Comparison of ENCODE assay signal across 1 cellular context in genomic region chr1:111417755-111418154, GRCh38.
TF ChIP-seq lines count a peak whose summit lies in the region.

No MANE protein-coding gene starts in this region.

TF ChIP-seq in HepG2, 621 proteins besides CTCF, POLR2A, EP300 and RAD21 (continued from another document and continues in another):
- TF ChIP-seq LCORL (IDR thresholded peaks at IDR 0.05) (no peak), LCORL (CRISPR knock-in tag; IDR thresholded peaks at IDR 0.05) (peak; percentile 69; the same call in 1 of the 2 replicates), KLF11 (CRISPR knock-in tag; IDR thresholded peaks at IDR 0.05) (no peak), PAF1 (CRISPR knock-in tag; IDR thresholded peaks at IDR 0.05) (no peak), FOXP4 (CRISPR knock-in tag; IDR thresholded peaks at IDR 0.05) (peak; percentile 87), ZNF326 (CRISPR knock-in tag; IDR thresholded peaks at IDR 0.05; ENCODE audit: borderline replicate concordance) (no peak), ZNF883 (CRISPR knock-in tag; IDR thresholded peaks at IDR 0.05; ENCODE audit: not compliant biosample characterization) (no peak), MIER3 (CRISPR knock-in tag; IDR thresholded peaks at IDR 0.05; ENCODE audit: borderline replicate concordance) (no peak; the same call in 1 of the 2 replicates), ZNF292 (CRISPR knock-in tag; IDR thresholded peaks at IDR 0.05; ENCODE audit: borderline replicate concordance, low read depth) (0 out of 2 replicates have a peak, but pooled peaks have one; percentile 60), ZKSCAN8 (CRISPR knock-in tag; IDR thresholded peaks at IDR 0.05; ENCODE audit: borderline replicate concordance) (peak; percentile 59; the same call in 1 of the 2 replicates), ZNF446 (CRISPR knock-in tag; IDR thresholded peaks at IDR 0.05) (no peak), TARDBP (CRISPR knock-in tag; IDR thresholded peaks at IDR 0.05) (peak; percentile 81; the same call in 1 of the 2 replicates), ATF4 (CRISPR knock-in tag; IDR thresholded peaks at IDR 0.05) (no peak), NR2F6 (IDR thresholded peaks at IDR 0.05) (peak; percentile 46; the same call in 1 of the 2 replicates), NR2F6 (CRISPR knock-in tag; IDR thresholded peaks at IDR 0.05) (peak; percentile 40; the same call in 1 of the 2 replicates), FOSL1 (CRISPR knock-in tag; IDR thresholded peaks at IDR 0.05; ENCODE audit: borderline replicate concordance) (no peak), CREB1 (IDR thresholded peaks at IDR 0.05) (no peak), CREB1 (CRISPR knock-in tag; IDR thresholded peaks at IDR 0.05) (peak; percentile 24; the same call in 1 of the 2 replicates), KIAA2018 (CRISPR knock-in tag; IDR thresholded peaks at IDR 0.05; ENCODE audit: borderline replicate concordance) (no peak), ZNF790 (CRISPR knock-in tag; IDR thresholded peaks at IDR 0.05; ENCODE audit: borderline replicate concordance) (no peak), STAT5B (CRISPR knock-in tag; IDR thresholded peaks at IDR 0.05) (no peak), ZNF34 (CRISPR knock-in tag; IDR thresholded peaks at IDR 0.05; ENCODE audit: borderline replicate concordance) (no peak), YEATS2 (CRISPR knock-in tag; IDR thresholded peaks at IDR 0.05; ENCODE audit: borderline replicate concordance) (no peak; the same call in 1 of the 2 replicates), PHF21A (CRISPR knock-in tag; IDR thresholded peaks at IDR 0.05) (peak; percentile 83), SOX6 (IDR thresholded peaks at IDR 0.05) (no peak), SOX6 (CRISPR knock-in tag; IDR thresholded peaks at IDR 0.05) (peak; percentile 58), ZNF431 (CRISPR knock-in tag; IDR thresholded peaks at IDR 0.05; ENCODE audit: borderline replicate concordance, low read depth) (no peak), STAG1 (CRISPR knock-in tag; IDR thresholded peaks at IDR 0.05) (no peak), ZNF44 (CRISPR knock-in tag; IDR thresholded peaks at IDR 0.05) (no peak), FLYWCH1 (CRISPR knock-in tag; IDR thresholded peaks at IDR 0.05) (no peak), TAF1 (CRISPR knock-in tag; IDR thresholded peaks at IDR 0.05) (no peak), BCL6 (CRISPR knock-in tag; IDR thresholded peaks at IDR 0.05) (peak; percentile 92), ZNF562 (CRISPR knock-in tag; IDR thresholded peaks at IDR 0.05; ENCODE audit: borderline replicate concordance) (no peak), ARNT2 (CRISPR knock-in tag; IDR thresholded peaks at IDR 0.05; ENCODE audit: low read depth) (no peak), BHLHE40 (IDR thresholded peaks at IDR 0.05; ENCODE audit: low read length) (no peak)
- TF ChIP-seq, protein P1, sequence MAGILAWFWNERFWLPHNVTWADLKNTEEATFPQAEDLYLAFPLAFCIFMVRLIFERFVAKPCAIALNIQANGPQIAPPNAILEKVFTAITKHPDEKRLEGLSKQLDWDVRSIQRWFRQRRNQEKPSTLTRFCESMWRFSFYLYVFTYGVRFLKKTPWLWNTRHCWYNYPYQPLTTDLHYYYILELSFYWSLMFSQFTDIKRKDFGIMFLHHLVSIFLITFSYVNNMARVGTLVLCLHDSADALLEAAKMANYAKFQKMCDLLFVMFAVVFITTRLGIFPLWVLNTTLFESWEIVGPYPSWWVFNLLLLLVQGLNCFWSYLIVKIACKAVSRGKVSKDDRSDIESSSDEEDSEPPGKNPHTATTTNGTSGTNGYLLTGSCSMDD (CRISPR knock-in tag; IDR thresholded peaks at IDR 0.05) = no peak
- TF ChIP-seq, protein P2, sequence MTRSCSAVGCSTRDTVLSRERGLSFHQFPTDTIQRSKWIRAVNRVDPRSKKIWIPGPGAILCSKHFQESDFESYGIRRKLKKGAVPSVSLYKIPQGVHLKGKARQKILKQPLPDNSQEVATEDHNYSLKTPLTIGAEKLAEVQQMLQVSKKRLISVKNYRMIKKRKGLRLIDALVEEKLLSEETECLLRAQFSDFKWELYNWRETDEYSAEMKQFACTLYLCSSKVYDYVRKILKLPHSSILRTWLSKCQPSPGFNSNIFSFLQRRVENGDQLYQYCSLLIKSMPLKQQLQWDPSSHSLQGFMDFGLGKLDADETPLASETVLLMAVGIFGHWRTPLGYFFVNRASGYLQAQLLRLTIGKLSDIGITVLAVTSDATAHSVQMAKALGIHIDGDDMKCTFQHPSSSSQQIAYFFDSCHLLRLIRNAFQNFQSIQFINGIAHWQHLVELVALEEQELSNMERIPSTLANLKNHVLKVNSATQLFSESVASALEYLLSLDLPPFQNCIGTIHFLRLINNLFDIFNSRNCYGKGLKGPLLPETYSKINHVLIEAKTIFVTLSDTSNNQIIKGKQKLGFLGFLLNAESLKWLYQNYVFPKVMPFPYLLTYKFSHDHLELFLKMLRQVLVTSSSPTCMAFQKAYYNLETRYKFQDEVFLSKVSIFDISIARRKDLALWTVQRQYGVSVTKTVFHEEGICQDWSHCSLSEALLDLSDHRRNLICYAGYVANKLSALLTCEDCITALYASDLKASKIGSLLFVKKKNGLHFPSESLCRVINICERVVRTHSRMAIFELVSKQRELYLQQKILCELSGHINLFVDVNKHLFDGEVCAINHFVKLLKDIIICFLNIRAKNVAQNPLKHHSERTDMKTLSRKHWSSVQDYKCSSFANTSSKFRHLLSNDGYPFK (CRISPR knock-in tag; IDR thresholded peaks at IDR 0.05; ENCODE audit: borderline replicate concordance) = no peak
- TF ChIP-seq, protein P3, sequence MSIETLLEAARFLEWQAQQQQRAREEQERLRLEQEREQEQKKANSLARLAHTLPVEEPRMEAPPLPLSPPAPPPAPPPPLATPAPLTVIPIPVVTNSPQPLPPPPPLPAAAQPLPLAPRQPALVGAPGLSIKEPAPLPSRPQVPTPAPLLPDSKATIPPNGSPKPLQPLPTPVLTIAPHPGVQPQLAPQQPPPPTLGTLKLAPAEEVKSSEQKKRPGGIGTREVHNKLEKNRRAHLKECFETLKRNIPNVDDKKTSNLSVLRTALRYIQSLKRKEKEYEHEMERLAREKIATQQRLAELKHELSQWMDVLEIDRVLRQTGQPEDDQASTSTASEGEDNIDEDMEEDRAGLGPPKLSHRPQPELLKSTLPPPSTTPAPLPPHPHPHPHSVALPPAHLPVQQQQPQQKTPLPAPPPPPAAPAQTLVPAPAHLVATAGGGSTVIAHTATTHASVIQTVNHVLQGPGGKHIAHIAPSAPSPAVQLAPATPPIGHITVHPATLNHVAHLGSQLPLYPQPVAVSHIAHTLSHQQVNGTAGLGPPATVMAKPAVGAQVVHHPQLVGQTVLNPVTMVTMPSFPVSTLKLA (IDR thresholded peaks at IDR 0.05) = no peak
- TF ChIP-seq, protein P4, sequence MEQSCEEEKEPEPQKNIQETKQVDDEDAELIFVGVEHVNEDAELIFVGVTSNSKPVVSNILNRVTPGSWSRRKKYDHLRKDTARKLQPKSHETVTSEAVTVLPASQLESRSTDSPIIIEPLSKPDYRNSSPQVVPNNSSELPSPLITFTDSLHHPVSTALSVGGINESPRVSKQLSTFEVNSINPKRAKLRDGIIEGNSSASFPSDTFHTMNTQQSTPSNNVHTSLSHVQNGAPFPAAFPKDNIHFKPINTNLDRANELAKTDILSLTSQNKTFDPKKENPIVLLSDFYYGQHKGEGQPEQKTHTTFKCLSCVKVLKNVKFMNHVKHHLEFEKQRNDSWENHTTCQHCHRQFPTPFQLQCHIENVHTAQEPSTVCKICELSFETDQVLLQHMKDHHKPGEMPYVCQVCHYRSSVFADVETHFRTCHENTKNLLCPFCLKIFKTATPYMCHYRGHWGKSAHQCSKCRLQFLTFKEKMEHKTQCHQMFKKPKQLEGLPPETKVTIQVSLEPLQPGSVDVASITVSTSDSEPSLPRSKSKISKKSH (CRISPR knock-in tag; IDR thresholded peaks at IDR 0.05; ENCODE audit: borderline replicate concordance) = no peak
- TF ChIP-seq, protein P5, sequence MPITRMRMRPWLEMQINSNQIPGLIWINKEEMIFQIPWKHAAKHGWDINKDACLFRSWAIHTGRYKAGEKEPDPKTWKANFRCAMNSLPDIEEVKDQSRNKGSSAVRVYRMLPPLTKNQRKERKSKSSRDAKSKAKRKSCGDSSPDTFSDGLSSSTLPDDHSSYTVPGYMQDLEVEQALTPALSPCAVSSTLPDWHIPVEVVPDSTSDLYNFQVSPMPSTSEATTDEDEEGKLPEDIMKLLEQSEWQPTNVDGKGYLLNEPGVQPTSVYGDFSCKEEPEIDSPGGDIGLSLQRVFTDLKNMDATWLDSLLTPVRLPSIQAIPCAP (CRISPR knock-in tag; IDR thresholded peaks at IDR 0.05; ENCODE audit: low read depth) = no peak
